In genomic region chr1:180500689-180501088, GRCh38 we compare ENCODE assay signal across 10 cellular contexts. TPM values are rescaled to one million over a fixed set of nuclear protein-coding genes. Genes with fewer than 3 reads are reported as not detected.
DNase-seq lines count a peak whose midpoint lies in the region; ATAC-seq and TF ChIP-seq lines count a peak whose summit lies in the region.
"Had no signal": no experiment of that assay in that cellular context is flagged by ENCODE, and none has a peak within 500 bp of the region (broad histone marks: within the 10 kb centered on the region; RNA-seq: fewer than 3 reads in every experiment).

No MANE protein-coding gene starts in this region.

- 0 out of 2 replicates have a peak, but pooled peaks cover 4% of the 10 kb centered on the region for H4K20me1 ChIP-seq in KMS-11 (ENCODE audit: insufficient read depth)

- no peak overlapping the region for H3K27ac ChIP-seq in KMS-11

- H3K27ac Mint-ChIP-seq in Calu3 (ENCODE audit: unreplicated experiment), result peak overlapping the region; percentile 86
- H3K27ac Mint-ChIP-seq in natural killer cell, result peak overlapping the region in 1 of 2 donors; percentile 43

- CTCF ChIA-PET in Calu3 (lab: Charles Lee), result interaction anchor here (0.6 to 0.7 kb wide), 3 partner anchors 435 to 715 kb away, joined by 3 to 6 read pairs (median 3); no protein-coding TSS in a partner anchor

- peaks cover 24% of the 10 kb centered on the region for H3K36me3 Mint-ChIP-seq in Calu3 (ENCODE audit: insufficient read depth, unreplicated experiment)
- no peaks in the 10 kb centered on the region for H3K36me3 Mint-ChIP-seq in natural killer cell

- H3K79me2 ChIP-seq in KMS-11 (ENCODE audit: insufficient read depth, low read depth), result peaks cover 35% of the 10 kb centered on the region

- no peak overlapping the region for H3K4me3 ChIP-seq in KMS-11 (IDR thresholded peaks at IDR 0.05; ENCODE audit: insufficient read depth, low read depth, low read length)
- H3K4me3 ChIP-seq in adipocyte (ENCODE audit: low read length), result peak overlapping the region; percentile 97

- H3K9ac ChIP-seq in KMS-11, result no peak overlapping the region
- peak overlapping the region; percentile 25 for H3K9ac ChIP-seq in adipocyte (ENCODE audit: low read length)

- H3K9me3 ChIP-seq in adipocyte (ENCODE audit: control insufficient read depth, low read length), result no peaks in the 10 kb centered on the region

- H3K4me2 ChIP-seq in KMS-11, result peak overlapping the region; percentile 90

- intact Hi-C loops in Calu3 (cut with micrococcal nuclease; ENCODE audit: unreplicated experiment) (no loop called here), natural killer cell (cut with micrococcal nuclease) (loop anchor here (5.0 kb wide), 1 partner anchor 587 kb away; the partner anchor contains the start of gene IER5)

- H2AFZ ChIP-seq in KMS-11 (ENCODE audit: low read depth), result no peak overlapping the region

- no peaks in the 10 kb centered on the region for H3K9me3 Mint-ChIP-seq in Calu3 (ENCODE audit: low read depth, unreplicated experiment)
- no peaks in the 10 kb centered on the region for H3K9me3 Mint-ChIP-seq in natural killer cell

- H3K27me3 Mint-ChIP-seq in Calu3 (ENCODE audit: unreplicated experiment) (no peaks in the 10 kb centered on the region), natural killer cell (ENCODE audit: low read depth in 2 of 2) (no peaks in the 10 kb centered on the region)

- H3K4me1 Mint-ChIP-seq in Calu3 (ENCODE audit: low read depth, unreplicated experiment) (peaks cover 22% of the 10 kb centered on the region), natural killer cell (peaks cover 14 to 28% of the 10 kb centered on the region in 2 donors)

- no peak for ATAC-seq in natural killer cell
- no peak for ATAC-seq in GM19035 (IDR thresholded peaks at IDR 0.05; ENCODE audit: unreplicated experiment)
- ATAC-seq in GM21737 (IDR thresholded peaks at IDR 0.05; ENCODE audit: unreplicated experiment), result no peak

- H3K4me1 ChIP-seq in KMS-11 (ENCODE audit: low read depth, poor library complexity, severe bottlenecking), result peaks cover 39% of the 10 kb centered on the region
- peaks cover 21% of the 10 kb centered on the region for H3K4me1 ChIP-seq in adipocyte (ENCODE audit: control insufficient read depth, insufficient read depth, low read length)

- no peaks in the 10 kb centered on the region for H3K27me3 ChIP-seq in KMS-11 (ENCODE audit: insufficient read depth, low read depth)
- H3K27me3 ChIP-seq in adipocyte (replicated peaks; ENCODE audit: control insufficient read depth, insufficient read depth, low read length), result no peaks in the 10 kb centered on the region

- DNase-seq in Calu3 (no peak), adipocyte (ENCODE audit: low read depth) (no peak), natural killer cell (no peak), DMS79 (lab: John Stamatoyannopoulos, UW) (no peak), NCI-H510A treated with DMSO at 0.1 percent for 48 hours (lab: John Stamatoyannopoulos, UW) (no peak)
- DNase-seq: mesenchymal stem cell, T1000 had no signal

- TF ChIP-seq CTCF in Calu3 (IDR thresholded peaks at IDR 0.05; ENCODE audit: unreplicated experiment) (no peak), KMS-11 (conservative IDR thresholded peaks at IDR 0.05; ENCODE audit: low read depth, low read length) (no peak), natural killer cell (IDR thresholded peaks at IDR 0.05) (no peak)

- H3K4me3 Mint-ChIP-seq in Calu3 (ENCODE audit: low read depth, unreplicated experiment) (peak overlapping the region; percentile 95), natural killer cell (peak overlapping the region; percentile 78)

- peaks cover 5% of the 10 kb centered on the region; the same call in 1 of the 2 replicates for H3K36me3 ChIP-seq in KMS-11 (ENCODE audit: insufficient read depth)
- H3K36me3 ChIP-seq in adipocyte (ENCODE audit: control insufficient read depth, insufficient read depth, low read length, severe bottlenecking), result peaks cover 3% of the 10 kb centered on the region

- BruUV-seq in Calu3 (replicated peaks; lab: Mats Ljungman, UMichigan), result TSS peak; percentile 27

RNA-seq across cellular contexts. Expression of gene ACBD6, which starts 1.7 kb away (rescaled TPM):
- 72.7 and 73.6 TPM in 2 replicates for total RNA-seq in Calu3 (2022)
- 10 to 100 TPM; 29.8 to 47.3 (median 41.9) TPM for total RNA-seq in natural killer cell

RNA-seq across cellular contexts. Expression of gene OVAAL, which starts 58.1 kb away (rescaled TPM):
- total RNA-seq in Calu3 (2022) (not detected in 2 replicates), natural killer cell (not detected)
